In the genomic region with DNA sequence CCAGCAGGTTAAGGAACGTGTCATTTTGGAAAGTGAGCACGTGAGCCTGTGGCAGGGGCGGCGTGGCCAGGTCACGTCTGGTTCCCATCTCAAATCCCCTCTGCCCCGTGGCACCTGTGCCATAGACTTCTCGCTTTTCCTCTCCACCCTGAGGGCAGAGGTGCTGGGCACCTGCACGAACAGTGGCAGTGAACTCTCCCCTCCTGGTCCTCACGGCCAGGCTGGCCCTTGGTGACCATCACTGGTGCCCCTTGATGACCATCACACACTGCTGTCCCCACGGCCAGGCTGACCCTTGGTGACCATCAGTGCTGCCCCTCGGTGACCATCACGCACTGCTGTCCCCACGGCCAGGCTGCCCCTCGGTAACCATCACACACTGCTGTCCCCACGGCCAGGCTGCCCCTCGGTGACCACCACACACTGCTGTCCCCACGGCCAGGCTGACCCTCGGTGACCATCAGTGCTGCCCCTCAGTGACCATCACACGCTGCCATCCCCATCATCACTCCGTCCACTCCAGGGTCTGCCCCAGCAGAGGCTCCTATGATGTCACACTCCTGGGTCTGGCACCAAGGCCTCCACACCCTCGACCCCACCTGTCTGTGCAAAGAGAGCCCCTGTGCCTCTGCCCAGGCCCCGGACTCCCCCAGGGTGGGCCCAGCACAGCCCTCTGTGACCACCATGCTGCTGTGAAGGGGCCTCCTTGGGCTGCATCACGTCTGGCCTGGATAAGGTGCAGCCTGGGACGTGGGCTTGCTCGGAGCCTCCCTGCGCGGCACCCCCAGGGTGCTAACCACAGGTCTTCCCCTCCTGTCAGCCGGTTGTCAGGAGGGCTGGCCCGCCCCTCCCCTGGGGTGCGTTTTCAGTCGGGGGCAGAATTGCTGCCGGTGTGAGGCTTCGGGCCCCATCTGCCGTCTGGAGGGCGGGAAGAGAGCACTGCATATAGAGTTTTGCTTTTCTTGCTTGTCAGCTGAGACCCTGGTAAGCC, we compare ENCODE assay signal across 23 cellular contexts.
A peak's percentile ranks its signal among the peaks of the same experiment; 100 is the strongest.
DNase-seq lines count a peak whose midpoint lies in the region; ATAC-seq and TF ChIP-seq lines count a peak whose summit lies in the region.
"Had no signal": no experiment of that assay in that cellular context is flagged by ENCODE, and none has a peak within 500 bp of the region (broad histone marks: within the 10 kb centered on the region; RNA-seq: fewer than 3 reads in every experiment).

No MANE protein-coding gene starts in this region.

- H3K4me1 Mint-ChIP-seq in CD14-positive monocyte = peaks cover 3% of the 10 kb centered on the region
- no peaks in the 10 kb centered on the region for H3K4me1 Mint-ChIP-seq in chondrocyte (ENCODE audit: low read depth)
- H3K4me1 Mint-ChIP-seq in GM23338 = no peaks in the 10 kb centered on the region; the same call in 2 of the 3 replicates
- H3K4me1 Mint-ChIP-seq: CD8-positive, alpha-beta memory T cell had no signal

- H3K9me3 Mint-ChIP-seq in CD14-positive monocyte (peaks cover 0 to 1% (median 0%) of the 10 kb centered on the region in 7 donors), chondrocyte (ENCODE audit: low read depth) (no peaks in the 10 kb centered on the region), GM23338 (no peaks in the 10 kb centered on the region)

- H3K4me1 ChIP-seq in osteoblast (ENCODE audit: insufficient read depth, low read length) (no peaks in the 10 kb centered on the region), colonic mucosa (no peaks in the 10 kb centered on the region), GM23338 (ENCODE audit: insufficient read depth) (no peaks in the 10 kb centered on the region)

- no peaks in the 10 kb centered on the region for H4K20me1 ChIP-seq in osteoblast (ENCODE audit: insufficient read depth, low read length)
- H4K20me1 ChIP-seq in GM23338 (replicated peaks; ENCODE audit: insufficient read depth) = no peaks in the 10 kb centered on the region

- intact Hi-C loops in CD14-positive monocyte (cut with micrococcal nuclease) (no loop called here), colonic mucosa (cut with DNase I) (no loop called here)

- H3F3A ChIP-seq in GM23338 (replicated peaks; ENCODE audit: low read depth) = no peaks in the 10 kb centered on the region

- H3K27me3 ChIP-seq in H7 (ENCODE audit: control insufficient read depth, insufficient read depth, low read length) (no peaks in the 10 kb centered on the region), osteoblast (ENCODE audit: insufficient read depth, low read length) (no peaks in the 10 kb centered on the region), colonic mucosa (no peaks in the 10 kb centered on the region), GM23338 (ENCODE audit: insufficient read depth) (no peaks in the 10 kb centered on the region)

- H3K36me3 ChIP-seq in H7 (replicated peaks; ENCODE audit: control insufficient read depth, insufficient read depth, low read length) (no peaks in the 10 kb centered on the region), osteoblast (ENCODE audit: insufficient read depth, low read length) (no peaks in the 10 kb centered on the region), colonic mucosa (no peaks in the 10 kb centered on the region), GM23338 (ENCODE audit: insufficient read depth) (no peaks in the 10 kb centered on the region; the same call in 1 of the 2 replicates)

- no peaks in the 10 kb centered on the region for H3K36me3 Mint-ChIP-seq in CD14-positive monocyte
- no peaks in the 10 kb centered on the region for H3K36me3 Mint-ChIP-seq in chondrocyte (ENCODE audit: low read depth)
- H3K36me3 Mint-ChIP-seq in GM23338 (ENCODE audit: low read depth) = no peaks in the 10 kb centered on the region
- H3K36me3 Mint-ChIP-seq: CD8-positive, alpha-beta memory T cell had no signal

- no peak overlapping the region for H3K9ac ChIP-seq in colonic mucosa (ENCODE audit: low read depth in 2 of 2, low read length in 2 of 2)

- no peak overlapping the region for H3K4me2 ChIP-seq in osteoblast (ENCODE audit: insufficient read depth, low read length)
- H3K4me2 ChIP-seq in GM23338 = no peak overlapping the region

- no peak overlapping the region for H3K4me3 ChIP-seq in H7 (ENCODE audit: insufficient read depth, low read depth, low read length)
- H3K4me3 ChIP-seq in osteoblast (ENCODE audit: insufficient read depth, low read length) = no peak overlapping the region
- no peak overlapping the region for H3K4me3 ChIP-seq in colonic mucosa
- H3K4me3 ChIP-seq in GM23338 = no peak overlapping the region
- H3K4me3 ChIP-seq: K562 had no signal

- H3K4me3 Mint-ChIP-seq in CD14-positive monocyte (no peak overlapping the region), chondrocyte (ENCODE audit: unreplicated experiment) (no peak overlapping the region), GM23338 (no peak overlapping the region)
- H3K4me3 Mint-ChIP-seq: CD8-positive, alpha-beta memory T cell had no signal

- H3K27ac ChIP-seq in osteoblast (ENCODE audit: low read depth, low read length) = no peak overlapping the region
- H3K27ac ChIP-seq in colonic mucosa = no peak overlapping the region
- no peak overlapping the region for H3K27ac ChIP-seq in GM23338 (ENCODE audit: low read depth)
- H3K27ac ChIP-seq: RWPE1 had no signal

- ATAC-seq in GM23338 = no peak
- ATAC-seq: K562, Panc1 had no signal

- H2AFZ ChIP-seq in osteoblast (ENCODE audit: low read length) = no peak overlapping the region
- H2AFZ ChIP-seq in GM23338 = no peak overlapping the region

- H3K27ac Mint-ChIP-seq in CD14-positive monocyte = peak overlapping the region in 1 of 7 donors; percentile 54
- no peak overlapping the region for H3K27ac Mint-ChIP-seq in chondrocyte (ENCODE audit: unreplicated experiment)
- no peak overlapping the region for H3K27ac Mint-ChIP-seq in GM23338
- H3K27ac Mint-ChIP-seq: CD8-positive, alpha-beta memory T cell had no signal

- no peaks in the 10 kb centered on the region for H3K9me2 ChIP-seq in GM23338 (ENCODE audit: insufficient read depth)

- H3K79me2 ChIP-seq in osteoblast (ENCODE audit: insufficient read depth, low read length) (no peaks in the 10 kb centered on the region), GM23338 (replicated peaks; ENCODE audit: insufficient read depth) (no peaks in the 10 kb centered on the region)

- TF ChIP-seq CTCF in CD14-positive monocyte (IDR thresholded peaks at IDR 0.05) = no peak
- no peak for TF ChIP-seq CTCF in chondrocyte (IDR thresholded peaks at IDR 0.05)
- no peak for TF ChIP-seq CTCF in osteoblast (IDR thresholded peaks at IDR 0.05; ENCODE audit: extremely low read depth, low read depth, low read length)
- no peak for TF ChIP-seq CTCF in colonic mucosa (IDR thresholded peaks at IDR 0.05)
- no peak for TF ChIP-seq CTCF in GM23338 (conservative IDR thresholded peaks at IDR 0.05; ENCODE audit: low read depth in 2 of 2)

- H3K27me3 Mint-ChIP-seq in CD14-positive monocyte (ENCODE audit: low read depth in 3 of 3) = peaks cover 0 to 13% (median 7%) of the 10 kb centered on the region in 3 donors
- H3K27me3 Mint-ChIP-seq in chondrocyte (ENCODE audit: low read depth) = peaks cover 16% of the 10 kb centered on the region
- no peaks in the 10 kb centered on the region for H3K27me3 Mint-ChIP-seq in GM23338 (ENCODE audit: insufficient read depth, low read depth, poor library complexity)

- H3K9me3 ChIP-seq in osteoblast (ENCODE audit: low read depth, low read length) = no peaks in the 10 kb centered on the region
- no peaks in the 10 kb centered on the region for H3K9me3 ChIP-seq in colonic mucosa

- DNase-seq in CD14-positive monocyte (ENCODE audit: low spot score) (peak; percentile 30), H7 (peak; percentile 65), chondrocyte (ENCODE audit: low spot score) (peak; percentile 76), osteoblast (ENCODE audit: insufficient read length, low spot score, missing footprints) (peak; percentile 57), COLO668 (lab: John Stamatoyannopoulos, UW; ENCODE audit: unreplicated experiment) (no peak), colonic mucosa (no peak), NCI-H526 (lab: John Stamatoyannopoulos, UW) (no peak), GM23338 (ENCODE audit: low spot score) (no peak)
- DNase-seq: C1 segment of cervical spinal cord, Calu3, DND-41, Kasumi-1, NCI-H1092 treated with DMSO at 0.1 percent for 48 hours, NCI-H1436, NCI-H187, NCI-H2107, NCI-H446 treated with DMSO at 0.1 percent for 48 hours, NCI-H526 treated with DMSO at 0.1 percent for 48 hours, SHP77 treated with DMSO at 0.1 percent for 48 hours had no signal

TF ChIP-seq in GM23338, 12 proteins besides CTCF, POLR2A, EP300 and RAD21 (continues in another document):
- TF ChIP-seq NANOG (IDR thresholded peaks at IDR 0.05; ENCODE audit: borderline replicate concordance) = no peak
- TF ChIP-seq, protein P1, sequence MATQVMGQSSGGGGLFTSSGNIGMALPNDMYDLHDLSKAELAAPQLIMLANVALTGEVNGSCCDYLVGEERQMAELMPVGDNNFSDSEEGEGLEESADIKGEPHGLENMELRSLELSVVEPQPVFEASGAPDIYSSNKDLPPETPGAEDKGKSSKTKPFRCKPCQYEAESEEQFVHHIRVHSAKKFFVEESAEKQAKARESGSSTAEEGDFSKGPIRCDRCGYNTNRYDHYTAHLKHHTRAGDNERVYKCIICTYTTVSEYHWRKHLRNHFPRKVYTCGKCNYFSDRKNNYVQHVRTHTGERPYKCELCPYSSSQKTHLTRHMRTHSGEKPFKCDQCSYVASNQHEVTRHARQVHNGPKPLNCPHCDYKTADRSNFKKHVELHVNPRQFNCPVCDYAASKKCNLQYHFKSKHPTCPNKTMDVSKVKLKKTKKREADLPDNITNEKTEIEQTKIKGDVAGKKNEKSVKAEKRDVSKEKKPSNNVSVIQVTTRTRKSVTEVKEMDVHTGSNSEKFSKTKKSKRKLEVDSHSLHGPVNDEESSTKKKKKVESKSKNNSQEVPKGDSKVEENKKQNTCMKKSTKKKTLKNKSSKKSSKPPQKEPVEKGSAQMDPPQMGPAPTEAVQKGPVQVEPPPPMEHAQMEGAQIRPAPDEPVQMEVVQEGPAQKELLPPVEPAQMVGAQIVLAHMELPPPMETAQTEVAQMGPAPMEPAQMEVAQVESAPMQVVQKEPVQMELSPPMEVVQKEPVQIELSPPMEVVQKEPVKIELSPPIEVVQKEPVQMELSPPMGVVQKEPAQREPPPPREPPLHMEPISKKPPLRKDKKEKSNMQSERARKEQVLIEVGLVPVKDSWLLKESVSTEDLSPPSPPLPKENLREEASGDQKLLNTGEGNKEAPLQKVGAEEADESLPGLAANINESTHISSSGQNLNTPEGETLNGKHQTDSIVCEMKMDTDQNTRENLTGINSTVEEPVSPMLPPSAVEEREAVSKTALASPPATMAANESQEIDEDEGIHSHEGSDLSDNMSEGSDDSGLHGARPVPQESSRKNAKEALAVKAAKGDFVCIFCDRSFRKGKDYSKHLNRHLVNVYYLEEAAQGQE (IDR thresholded peaks at IDR 0.05; ENCODE audit: unreplicated experiment) = no peak
- TF ChIP-seq, protein P2, sequence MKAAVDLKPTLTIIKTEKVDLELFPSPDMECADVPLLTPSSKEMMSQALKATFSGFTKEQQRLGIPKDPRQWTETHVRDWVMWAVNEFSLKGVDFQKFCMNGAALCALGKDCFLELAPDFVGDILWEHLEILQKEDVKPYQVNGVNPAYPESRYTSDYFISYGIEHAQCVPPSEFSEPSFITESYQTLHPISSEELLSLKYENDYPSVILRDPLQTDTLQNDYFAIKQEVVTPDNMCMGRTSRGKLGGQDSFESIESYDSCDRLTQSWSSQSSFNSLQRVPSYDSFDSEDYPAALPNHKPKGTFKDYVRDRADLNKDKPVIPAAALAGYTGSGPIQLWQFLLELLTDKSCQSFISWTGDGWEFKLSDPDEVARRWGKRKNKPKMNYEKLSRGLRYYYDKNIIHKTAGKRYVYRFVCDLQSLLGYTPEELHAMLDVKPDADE (IDR thresholded peaks at IDR 0.05) = no peak

Comparison
In these comparisons a context has a peak if more than half of its experiments do, and no peak if none do; other contexts are left out.
1. DNase-seq: peak in CD14-positive monocyte (single experiment), H7 (single experiment), chondrocyte (single experiment) and osteoblast (single experiment); none in COLO668 (single experiment), colonic mucosa (single experiment), NCI-H526 (0 of 2) and GM23338 (single experiment).